20 cellular contexts compared by ENCODE assay signal in the genomic region with DNA sequence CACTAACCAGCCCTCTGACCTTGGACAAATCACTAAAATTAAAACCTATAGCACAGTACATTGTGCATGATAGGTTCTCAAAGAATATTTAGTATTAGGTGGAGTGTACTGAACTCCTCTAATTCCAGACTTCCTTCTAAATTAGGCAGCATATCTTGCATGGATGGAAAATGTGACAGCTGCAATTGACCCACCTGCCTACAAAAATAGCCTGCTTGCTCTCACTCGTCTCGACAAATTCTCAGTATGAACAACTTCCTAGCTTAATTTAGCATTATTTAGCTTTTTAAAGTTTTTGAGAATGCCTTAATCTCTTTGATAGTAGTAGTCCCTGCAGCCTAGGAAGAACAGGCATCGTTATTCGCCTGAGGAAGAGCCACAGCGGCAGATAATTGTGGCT.
"Had no signal": no experiment of that assay in that cellular context is flagged by ENCODE, and none has a peak within 500 bp of the region (broad histone marks: within the 10 kb centered on the region; RNA-seq: fewer than 3 reads in every experiment).

No MANE protein-coding gene starts in this region.

- H3K4me1 Mint-ChIP-seq: endodermal cell had no signal

- FAIRE-seq: endometrium, endothelial cell of umbilical vein, frontal cortex had no signal

- H3K4me3 Mint-ChIP-seq: dendritic cell treated with granulocyte-macrophage colony-stimulating factor and Interleukin-4, amounts not matched to agents 40 ng/mL and 50 ng/mL, for 4 days; effector memory CD8-positive, alpha-beta T cell; endodermal cell had no signal

- H3K27me3 Mint-ChIP-seq: dendritic cell treated with granulocyte-macrophage colony-stimulating factor and Interleukin-4, amounts not matched to agents 40 ng/mL and 50 ng/mL, for 4 days; effector memory CD8-positive, alpha-beta T cell had no signal

- H3K9me3 Mint-ChIP-seq: dendritic cell treated with granulocyte-macrophage colony-stimulating factor and Interleukin-4, amounts not matched to agents 40 ng/mL and 50 ng/mL, for 4 days had no signal

- ATAC-seq: effector memory CD8-positive, alpha-beta T cell; esophagus mucosa; foreskin keratinocyte; gastrocnemius medialis; gastroesophageal sphincter had no signal

- H3K27ac Mint-ChIP-seq: dendritic cell treated with granulocyte-macrophage colony-stimulating factor and Interleukin-4, amounts not matched to agents 40 ng/mL and 50 ng/mL, for 4 days; effector memory CD8-positive, alpha-beta T cell; endodermal cell had no signal

- DNase-seq: cortex of kidney; dermis blood vessel endothelial cell; effector CD4-positive, alpha-beta T cell; effector CD8-positive, alpha-beta T cell; effector memory CD4-positive, alpha-beta T cell; effector memory CD8-positive, alpha-beta T cell; endodermal cell; erythroblast; esophagus squamous epithelium; foreskin fibroblast; foreskin keratinocyte; gastrocnemius medialis; glutamatergic neuron; hippocampal formation had no signal
